In genomic region chrX:141405486-141405877, GRCh38 we compare ENCODE assay signal across 18 cellular contexts.
DNase-seq lines count a peak whose midpoint lies in the region; ATAC-seq and TF ChIP-seq lines count a peak whose summit lies in the region.
"Had no signal": no experiment of that assay in that cellular context is flagged by ENCODE, and none has a peak within 500 bp of the region (broad histone marks: within the 10 kb centered on the region; RNA-seq: fewer than 3 reads in every experiment).

No MANE protein-coding gene starts in this region.

- H3K27me3 ChIP-seq in HUES48 (ENCODE audit: control insufficient read depth, insufficient read depth, low read length), result no peaks in the 10 kb centered on the region
- no peaks in the 10 kb centered on the region for H3K27me3 ChIP-seq in psoas muscle (ENCODE audit: insufficient read depth in 3 of 3, low read length in 2 of 3)
- H3K27me3 ChIP-seq: gastrocnemius medialis, sigmoid colon had no signal

- TF ChIP-seq CTCF in psoas muscle (IDR thresholded peaks at IDR 0.05), result no peak

- H3K9me3 ChIP-seq in HUES48 (ENCODE audit: control insufficient read depth, insufficient read depth, low read length), result peaks cover 16% of the 10 kb centered on the region; the same call in 1 of the 2 replicates
- H3K9me3 ChIP-seq in psoas muscle, result no peaks in the 10 kb centered on the region
- H3K9me3 ChIP-seq: gastrocnemius medialis, sigmoid colon had no signal

- H3K9ac ChIP-seq in HUES48 (ENCODE audit: low read depth, low read length), result no peak overlapping the region

- DNase-seq in A172 (ENCODE audit: low spot score) (peak; percentile 52), amniotic epithelial cell (ENCODE audit: low read depth) (peak; percentile 55), glomerular endothelial cell (ENCODE audit: extremely low read depth, low read depth, low spot score) (peak; percentile 22), psoas muscle (no peak), cortex of kidney (lab: John Stamatoyannopoulos, UW) (no peak), NCI-H446 (lab: John Stamatoyannopoulos, UW) (no peak)
- DNase-seq: activated CD4-positive, alpha-beta T cell treated with anti-CD3 and anti-CD28 coated beads for 1 hour; activated naive CD4-positive, alpha-beta T cell; CD4-positive, CD25-positive, alpha-beta regulatory T cell; effector memory CD4-positive, alpha-beta T cell; gastrocnemius medialis; NCI-H1092; NCI-H2171; SHP77 treated with DMSO at 0.1 percent for 48 hours; sigmoid colon; stimulated activated CD4-positive, alpha-beta T cell treated with anti-CD3 and anti-CD28 coated beads, Interleukin-2, amount 100 ng/mL, for 48 hours had no signal

- intact Hi-C loops in psoas muscle (cut with DNase I), result no loop called here

- H3K27ac ChIP-seq in HUES48 (ENCODE audit: low read depth, low read length) (peak overlapping the region; percentile 11), psoas muscle (no peak overlapping the region)
- H3K27ac ChIP-seq: gastrocnemius medialis, sigmoid colon had no signal

- ATAC-seq in psoas muscle, result no peak
- ATAC-seq in HG03378 (IDR thresholded peaks at IDR 0.05; ENCODE audit: unreplicated experiment), result no peak
- ATAC-seq: gastrocnemius medialis had no signal

- WGBS in psoas muscle, 3 donors, result 89 to 94% (median 92%) methylated on average over 1 of the region's 1 CpG

- H3K4me1 ChIP-seq in HUES48 (ENCODE audit: control insufficient read depth, insufficient read depth, low read length) (no peaks in the 10 kb centered on the region; the same call in 1 of the 2 replicates), psoas muscle (no peaks in the 10 kb centered on the region)
- H3K4me1 ChIP-seq: gastrocnemius medialis, sigmoid colon had no signal

- H3K36me3 ChIP-seq in HUES48 (ENCODE audit: control insufficient read depth, insufficient read depth, low read length) (no peaks in the 10 kb centered on the region), psoas muscle (ENCODE audit: insufficient read depth in 1 of 2, low read depth in 1 of 2) (no peaks in the 10 kb centered on the region)
- H3K36me3 ChIP-seq: gastrocnemius medialis, sigmoid colon had no signal

- H3K4me3 ChIP-seq in HUES48 (ENCODE audit: low read depth, low read length) (no peak overlapping the region), psoas muscle (no peak overlapping the region)
- H3K4me3 ChIP-seq: gastrocnemius medialis, sigmoid colon had no signal

Comparison
In these comparisons a context has a peak if more than half of its experiments do, and no peak if none do; other contexts are left out.
1. DNase-seq: peak in A172 (single experiment), amniotic epithelial cell (single experiment) and glomerular endothelial cell (single experiment); none in psoas muscle (0 of 2), cortex of kidney (single experiment) and NCI-H446 (0 of 2).